8 cellular contexts compared by ENCODE assay signal in genomic region chr21:26171310-26172100, GRCh38. TPM values are rescaled to one million over a fixed set of nuclear protein-coding genes. Genes with fewer than 3 reads are reported as not detected.
DNase-seq lines count a peak whose midpoint lies in the region; ATAC-seq, FAIRE-seq and TF ChIP-seq lines count a peak whose summit lies in the region.

No MANE protein-coding gene starts in this region.

- H3K4me2 ChIP-seq in fibroblast of lung (ENCODE audit: extremely low read depth, insufficient read depth, low read length): peak overlapping the region; percentile 90

- ATAC-seq in HG03135 (IDR thresholded peaks at IDR 0.05; ENCODE audit: unreplicated experiment): no peak

- no peaks in the 10 kb centered on the region for H3K9me3 ChIP-seq in ES-I3 (ENCODE audit: control insufficient read depth, insufficient read depth, low read length)
- no peaks in the 10 kb centered on the region for H3K9me3 ChIP-seq in SK-N-MC (ENCODE audit: low read depth, low read length)
- no peaks in the 10 kb centered on the region for H3K9me3 ChIP-seq in fibroblast of lung (ENCODE audit: control insufficient read depth, insufficient read depth, low read depth, low read length)
- H3K9me3 ChIP-seq in ovary: no peaks in the 10 kb centered on the region

- no peaks in the 10 kb centered on the region for H4K20me1 ChIP-seq in fibroblast of lung (ENCODE audit: control insufficient read depth, extremely low read depth, insufficient read depth, low read length)

- H3K4me3 ChIP-seq in SK-N-MC (peak overlapping the region; percentile 98), fibroblast of lung (replicated peaks in 1 of 4; ENCODE audit: control extremely low read depth in 1 of 4, insufficient read depth in 1 of 4, low read depth in 3 of 4, low read length in 4 of 4) (peak overlapping the region; percentile 43 to 97 (median 60)), ovary (peak overlapping the region; percentile 63)

- 57 to 61% (median 60%) methylated on average over 17 of the region's 17 CpGs for WGBS in ovary, 3 donors

- peaks cover 40% of the 10 kb centered on the region for H3K79me2 ChIP-seq in fibroblast of lung (ENCODE audit: control insufficient read depth, insufficient read depth, low read length)

- no peak for DNase-seq in SK-N-MC (ENCODE audit: low read depth, low spot score)
- DNase-seq in fibroblast of lung (ENCODE audit: low read depth in 2 of 2): no peak
- no peak for DNase-seq in ovary
- no peak for DNase-seq in NCI-H1930 (lab: John Stamatoyannopoulos, UW)
- DNase-seq in mucosa of gallbladder (ENCODE audit: low spot score): no peak
- DNase-seq in HTR-8/SVneo (ENCODE audit: insufficient read length, low spot score): no peak

- H3K27ac ChIP-seq in SK-N-MC (0 out of 2 replicates have a peak overlapping the region, but pooled peaks have one; percentile 23), fibroblast of lung (ENCODE audit: insufficient read depth, low read length) (no peak overlapping the region), ovary (no peak overlapping the region)

- peak overlapping the region; percentile 93 for H3K9ac ChIP-seq in ES-I3 (ENCODE audit: low read depth, low read length)
- H3K9ac ChIP-seq in SK-N-MC (ENCODE audit: insufficient read length): peak overlapping the region; percentile 80
- H3K9ac ChIP-seq in fibroblast of lung (ENCODE audit: insufficient read depth, low read length): no peak overlapping the region

- no peak for TF ChIP-seq EP300 in ovary (IDR thresholded peaks at IDR 0.05)

- no peaks in the 10 kb centered on the region for H3K27me3 ChIP-seq in fibroblast of lung (ENCODE audit: control insufficient read depth, insufficient read depth, low read length)
- H3K27me3 ChIP-seq in ovary: no peaks in the 10 kb centered on the region

- FAIRE-seq in HTR-8/SVneo (lab: Jason Lieb, UNC): no peak

- intact Hi-C loops in ovary (cut with DNase I): loop anchor here in 3 of 4 donors (2.0 to 5.0 kb wide), 4 partner anchors 274 to 289 kb away; no protein-coding TSS in a partner anchor

- H3K36me3 ChIP-seq in ES-I3 (ENCODE audit: insufficient read depth, low read length) (no peaks in the 10 kb centered on the region; the same call in 1 of the 2 replicates), SK-N-MC (ENCODE audit: insufficient read depth, low read length) (peaks cover 16% of the 10 kb centered on the region; the same call in 1 of the 2 replicates), fibroblast of lung (ENCODE audit: control insufficient read depth, insufficient read depth, low read length) (no peaks in the 10 kb centered on the region), ovary (no peaks in the 10 kb centered on the region)

- TF ChIP-seq POLR2A in ovary (IDR thresholded peaks at IDR 0.05): no peak

- no peak overlapping the region for H2AFZ ChIP-seq in fibroblast of lung (ENCODE audit: low read length)

- H3K4me1 ChIP-seq in ES-I3 (ENCODE audit: insufficient read depth, low read length) (peaks cover 9% of the 10 kb centered on the region), fibroblast of lung (ENCODE audit: control insufficient read depth, extremely low read depth, insufficient read depth, low read length) (peaks cover 10% of the 10 kb centered on the region), ovary (ENCODE audit: insufficient read depth) (no peaks in the 10 kb centered on the region)

- TF ChIP-seq CTCF in fibroblast of lung (conservative IDR thresholded peaks at IDR 0.05 in 1 of 2, IDR thresholded peaks at IDR 0.05 in 1 of 2; ENCODE audit: low read depth in 1 of 2, low read length in 2 of 2) (no peak), ovary (IDR thresholded peaks at IDR 0.05) (no peak)

RNA-seq across cellular contexts. Expression of gene APP, which starts 0.9 kb away (rescaled TPM):
- total RNA-seq in fibroblast of lung (569 and 633 TPM in 2 replicates), ovary (100 to 1,000 TPM; 211 to 489 (median 345) TPM), mucosa of gallbladder (857 TPM)
- polyA plus RNA-seq in fibroblast of lung (828 and 1,088 TPM in 2 replicates), ovary (100 to 1,000 TPM; 484 to 945 TPM)
- polyA plus RNA-seq in fibroblast of lung (2012): 433 and 638 TPM in 2 replicates
- 281 and 375 TPM in 2 replicates for polyA minus RNA-seq in fibroblast of lung (ENCODE audit: low replicate concordance)
